9 cellular contexts compared by ENCODE assay signal in the genomic region with DNA sequence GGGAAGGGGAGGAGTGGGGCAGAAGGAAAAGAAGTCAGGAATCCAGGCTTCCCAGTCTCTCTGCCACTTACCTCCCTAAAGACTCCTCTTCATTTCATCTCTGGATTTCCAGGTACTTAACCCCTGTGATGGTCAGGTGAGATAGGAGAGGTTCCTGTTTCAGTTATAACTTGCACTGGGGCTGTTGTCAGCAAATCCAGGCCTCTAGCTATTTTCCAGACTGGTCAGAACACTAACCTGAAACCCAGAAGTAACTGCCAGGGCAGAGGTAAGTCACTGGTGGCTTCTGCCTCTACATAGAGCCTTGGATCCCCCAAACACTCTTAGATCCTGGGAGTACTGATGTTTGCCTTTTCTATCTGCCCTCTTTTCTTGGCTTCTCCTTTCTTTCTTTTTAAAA.
"Had no signal": no experiment of that assay in that cellular context is flagged by ENCODE, and none has a peak within 500 bp of the region (broad histone marks: within the 10 kb centered on the region; RNA-seq: fewer than 3 reads in every experiment).

No MANE protein-coding gene starts in this region.

- ATAC-seq: lower lobe of right lung, right cardiac atrium, SK-N-SH treated with all-trans-retinoic acid at 6 μM for 48 hours had no signal

- DNase-seq: hypothalamus, lower lobe of right lung, midbrain, right cardiac atrium, small intestine had no signal

- H3K27ac Mint-ChIP-seq: progenitor cell of endocrine pancreas had no signal

- FAIRE-seq: astrocyte, small intestine had no signal

- H3K27ac ChIP-seq: esophagus muscularis mucosa, lower lobe of right lung had no signal
